8 cellular contexts compared by ENCODE assay signal in the genomic region with DNA sequence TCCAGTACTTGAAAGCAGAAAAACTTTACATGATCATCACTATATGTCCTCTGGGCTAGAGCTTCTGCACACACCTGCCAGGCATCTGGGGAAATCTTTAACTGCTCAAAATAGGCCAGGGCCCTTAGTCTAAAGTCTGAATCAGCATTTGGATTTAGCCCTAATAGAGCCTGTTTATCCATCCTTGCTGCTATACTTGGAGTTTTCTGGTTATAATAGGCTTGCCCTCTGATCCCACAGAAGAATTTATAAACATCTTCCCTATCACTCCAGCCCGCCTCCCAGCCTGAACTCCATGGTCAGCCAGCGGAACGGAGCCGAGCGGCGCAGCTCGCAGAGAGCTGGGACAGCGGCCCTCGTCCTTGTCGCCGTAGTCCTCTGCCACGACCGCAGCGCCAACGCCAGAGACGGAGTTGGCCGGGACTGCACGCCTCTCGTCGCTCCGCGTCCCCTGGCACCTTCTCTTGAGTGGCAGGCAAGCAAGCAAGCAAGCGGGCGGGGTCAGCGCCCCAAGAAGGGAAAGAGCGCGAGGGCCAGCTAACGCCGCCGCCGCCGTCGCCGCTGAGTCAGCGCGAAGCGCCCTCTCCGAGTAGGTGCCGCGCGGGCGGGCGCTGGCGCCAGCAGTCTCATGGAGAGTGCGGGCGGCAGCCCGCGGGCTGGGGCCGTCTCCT. TPM values are rescaled to one million over a fixed set of nuclear protein-coding genes. Genes with fewer than 3 reads are reported as not detected.
DNase-seq lines count a peak whose midpoint lies in the region; ATAC-seq and TF ChIP-seq lines count a peak whose summit lies in the region.

No MANE protein-coding gene starts in this region.

- H3K27ac Mint-ChIP-seq in activated naive CD4-positive, alpha-beta T cell treated with anti-CD3 and anti-CD28 coated beads, Interleukin-2, amount 50 U/mL, for 24 hours: no peak overlapping the region

- TF ChIP-seq POLR2A in testis (IDR thresholded peaks at IDR 0.05): no peak

- peaks cover 2% of the 10 kb centered on the region for H3K36me3 Mint-ChIP-seq in activated naive CD4-positive, alpha-beta T cell treated with anti-CD3 and anti-CD28 coated beads, Interleukin-2, amount 50 U/mL, for 24 hours

- ATAC-seq in Panc1 (peak; percentile 97), Right ventricle myocardium inferior (peak; percentile 96), omental fat pad (ENCODE audit: low FRiP score) (peak; percentile 98), HG03460 (IDR thresholded peaks at IDR 0.05; ENCODE audit: unreplicated experiment) (no peak)

- H3K4me3 ChIP-seq in Panc1 (ENCODE audit: low read depth in 2 of 2, low read length in 2 of 2) (peak overlapping the region; percentile 49 to 59), testis (peak overlapping the region; percentile 58 to 62)

- DNase-seq in AG20443 (ENCODE audit: low spot score) (peak; percentile 84), HT1080 (ENCODE audit: low read depth) (peak; percentile 50), Panc1 (ENCODE audit: low read depth, low spot score) (no peak), Right ventricle myocardium inferior (ENCODE audit: missing footprints) (peak; percentile 92), omental fat pad (ENCODE audit: low spot score) (peak; percentile 29), testis (peak; percentile 89)

- H3K4me1 Mint-ChIP-seq in activated naive CD4-positive, alpha-beta T cell treated with anti-CD3 and anti-CD28 coated beads, Interleukin-2, amount 50 U/mL, for 24 hours: peaks cover 10% of the 10 kb centered on the region

- no peaks in the 10 kb centered on the region for H3K9me3 Mint-ChIP-seq in activated naive CD4-positive, alpha-beta T cell treated with anti-CD3 and anti-CD28 coated beads, Interleukin-2, amount 50 U/mL, for 24 hours

- H3K9me3 ChIP-seq in Panc1 (ENCODE audit: control insufficient read depth, insufficient read depth, low read depth, low read length) (peaks cover 17% of the 10 kb centered on the region; the same call in 1 of the 2 replicates), testis (no peaks in the 10 kb centered on the region)

- intact Hi-C loops in Panc1 (cut with micrococcal nuclease; ENCODE audit: unreplicated experiment) (no loop called here), Right ventricle myocardium inferior (cut with DNase I) (loop anchor here (5.0 kb wide), 1 partner anchor 46 kb away; no protein-coding TSS in a partner anchor), testis (cut with DNase I; ENCODE audit: low total_unique reads) (no loop called here)

- WGBS in testis, 2 donors: 0% methylated on average over 21 to 49 of the region's 49 CpGs

- H3K4me1 ChIP-seq in Panc1 (ENCODE audit: control insufficient read depth, insufficient read depth, low read length): peaks cover 8% of the 10 kb centered on the region
- peaks cover 6% of the 10 kb centered on the region for H3K4me1 ChIP-seq in testis

- BruUV-seq in Panc1 (replicated peaks; lab: Mats Ljungman, UMichigan): no TSS peak

- CTCF ChIA-PET in Panc1 (lab: Charles Lee): no interaction called here

- H3K4me3 Mint-ChIP-seq in activated naive CD4-positive, alpha-beta T cell treated with anti-CD3 and anti-CD28 coated beads, Interleukin-2, amount 50 U/mL, for 24 hours: peak overlapping the region; percentile 79

- in situ Hi-C loops in Panc1 (cut with HindIII; ENCODE audit: low pct_unique_long_range_greater_than_20kb, low sequenced_read_pairs): no loop called here

- H3K27me3 ChIP-seq in Panc1 (ENCODE audit: control insufficient read depth, insufficient read depth, low read length) (no peaks in the 10 kb centered on the region), testis (no peaks in the 10 kb centered on the region)

- H3K36me3 ChIP-seq in Panc1 (ENCODE audit: control insufficient read depth, insufficient read depth, low read length): no peaks in the 10 kb centered on the region
- H3K36me3 ChIP-seq in testis (ENCODE audit: low read depth, missing control alignments): no peaks in the 10 kb centered on the region

- peaks cover 23% of the 10 kb centered on the region for H3K27me3 Mint-ChIP-seq in activated naive CD4-positive, alpha-beta T cell treated with anti-CD3 and anti-CD28 coated beads, Interleukin-2, amount 50 U/mL, for 24 hours

- POLR2A ChIA-PET in Panc1 (lab: Charles Lee): interaction anchor here (0.6 to 0.7 kb wide), 2 partner anchors 44 to 379 kb away, joined by 3 to 6 read pairs; no protein-coding TSS in a partner anchor

- TF ChIP-seq CTCF in Panc1 (IDR thresholded peaks at IDR 0.05) (no peak), omental fat pad (IDR thresholded peaks at IDR 0.05) (no peak), testis (IDR thresholded peaks at IDR 0.05) (no peak)

- peak overlapping the region; percentile 78; the same call in 1 of the 2 replicates for H3K27ac ChIP-seq in Panc1 (ENCODE audit: low read length)
- peak overlapping the region; percentile 67 to 84 for H3K27ac ChIP-seq in testis

RNA-seq across cellular contexts. Expression of a gene that starts 25.4 kb away (rescaled TPM):
- total RNA-seq in HT1080 (2014; rRNA removed; shearing (Covaris generic)): not detected in 2 replicates
- not detected in 2 replicates for polyA plus RNA-seq in HT1080 (2015; cell fraction: cytosol; rRNA removed)
- polyA plus RNA-seq in HT1080 (2015; cell fraction: nucleus; rRNA removed): not detected in 2 replicates
- not detected for total RNA-seq in Panc1 (2021; ENCODE audit: unreplicated experiment)
- polyA plus RNA-seq in Panc1 (2012; ENCODE audit: insufficient read length): not detected
- 15.0 TPM for total RNA-seq in Right ventricle myocardium inferior
- total RNA-seq in omental fat pad: not detected
- 1 to 10 TPM in 1 of 2 donors, not detected in 1; 2.1 TPM for total RNA-seq in testis
- 0.65 TPM for polyA plus RNA-seq in testis (ENCODE audit: insufficient read depth, low read depth, low replicate concordance)
